In genomic region chr19:29941828-29942403, GRCh38 we compare ENCODE assay signal across 1 cellular context.
TF ChIP-seq lines count a peak whose summit lies in the region.

TSS of gene URI1 (plus strand) at chr19:29942239. CDS start at chr19:29942548, 309 bp downstream.

TF ChIP-seq in K562, 482 proteins besides CTCF, POLR2A, EP300 and RAD21 (continued from another document and continues in another):
- TF ChIP-seq ZNF655 (CRISPR knock-in tag; IDR thresholded peaks at IDR 0.05) (no peak), NEUROD1 (IDR thresholded peaks at IDR 0.05; ENCODE audit: borderline replicate concordance, low read depth, low read length, partially characterized antibody) (no peak), ZZZ3 (IDR thresholded peaks at IDR 0.05) (no peak), RBM15 (IDR thresholded peaks at IDR 0.05; ENCODE audit: insufficient read depth, low read length) (no peak), TSHZ1 (CRISPR knock-in tag; IDR thresholded peaks at IDR 0.05) (no peak), POLR3A (IDR thresholded peaks at IDR 0.05; ENCODE audit: borderline replicate concordance, extremely low read depth, insufficient read depth, insufficient read length) (no peak), MTA1 (IDR thresholded peaks at IDR 0.05; ENCODE audit: borderline replicate concordance) (no peak), ZNF766 (CRISPR knock-in tag; conservative IDR thresholded peaks at IDR 0.05) (no peak), ZNF146 (CRISPR knock-in tag; IDR thresholded peaks at IDR 0.05; ENCODE audit: unreplicated experiment) (no peak), XRCC3 (IDR thresholded peaks at IDR 0.05) (no peak), ELF4 (CRISPR knock-in tag; IDR thresholded peaks at IDR 0.05) (no peak), TGIF2 (CRISPR knock-in tag; IDR thresholded peaks at IDR 0.05) (no peak), ZNF436 (CRISPR knock-in tag; IDR thresholded peaks at IDR 0.05) (no peak), ZNF764 (CRISPR knock-in tag; IDR thresholded peaks at IDR 0.05; ENCODE audit: low read depth) (no peak), NKRF (IDR thresholded peaks at IDR 0.05; ENCODE audit: borderline replicate concordance) (no peak; the same call in 1 of the 2 replicates), ARID2 (IDR thresholded peaks at IDR 0.05) (no peak), SFPQ (IDR thresholded peaks at IDR 0.05; ENCODE audit: low read depth, low read length) (no peak), ARNT (IDR thresholded peaks at IDR 0.05) (0 out of 4 replicates have a peak, but pooled peaks of 1 of the 2 experiments have one; percentile 24), ZNF217 (CRISPR knock-in tag; IDR thresholded peaks at IDR 0.05) (no peak), ZKSCAN3 (CRISPR knock-in tag; IDR thresholded peaks at IDR 0.05) (no peak), ZNF780A (CRISPR knock-in tag; IDR thresholded peaks at IDR 0.05) (no peak), CCAR2 (IDR thresholded peaks at IDR 0.05; ENCODE audit: low read depth, low read length) (no peak), TRIM25 (IDR thresholded peaks at IDR 0.05; ENCODE audit: borderline replicate concordance) (no peak), CEBPG (CRISPR knock-in tag; IDR thresholded peaks at IDR 0.05) (no peak), CEBPG (tag; conservative IDR thresholded peaks at IDR 0.05 in 1 of 2, IDR thresholded peaks at IDR 0.05 in 1 of 2) (no peak), ZNF133 (CRISPR knock-in tag; IDR thresholded peaks at IDR 0.05) (no peak), PTBP1 (IDR thresholded peaks at IDR 0.05; ENCODE audit: low read depth, low read length) (no peak), TEAD1 (CRISPR knock-in tag; IDR thresholded peaks at IDR 0.05) (no peak), THAP12 (CRISPR knock-in tag; IDR thresholded peaks at IDR 0.05) (peak; percentile 55), GTF2F1 (IDR thresholded peaks at IDR 0.05; ENCODE audit: low read depth, low read length) (no peak), SIN3A (IDR thresholded peaks at IDR 0.05; ENCODE audit: borderline replicate concordance in 2 of 2, control insufficient read depth in 1 of 2, low read depth in 2 of 2, low read length in 2 of 2) (peak; percentile 43 to 93; a peak in 1 of 4 replicates), ZNF830 (CRISPR knock-in tag; IDR thresholded peaks at IDR 0.05) (no peak), ZBTB11 (CRISPR knock-in tag; IDR thresholded peaks at IDR 0.05) (peak in 1 of 3 experiments; percentile 8; a peak in 1 of 6 replicates), CSDE1 (IDR thresholded peaks at IDR 0.05) (no peak)
